10 cellular contexts compared by ENCODE assay signal in the genomic region with DNA sequence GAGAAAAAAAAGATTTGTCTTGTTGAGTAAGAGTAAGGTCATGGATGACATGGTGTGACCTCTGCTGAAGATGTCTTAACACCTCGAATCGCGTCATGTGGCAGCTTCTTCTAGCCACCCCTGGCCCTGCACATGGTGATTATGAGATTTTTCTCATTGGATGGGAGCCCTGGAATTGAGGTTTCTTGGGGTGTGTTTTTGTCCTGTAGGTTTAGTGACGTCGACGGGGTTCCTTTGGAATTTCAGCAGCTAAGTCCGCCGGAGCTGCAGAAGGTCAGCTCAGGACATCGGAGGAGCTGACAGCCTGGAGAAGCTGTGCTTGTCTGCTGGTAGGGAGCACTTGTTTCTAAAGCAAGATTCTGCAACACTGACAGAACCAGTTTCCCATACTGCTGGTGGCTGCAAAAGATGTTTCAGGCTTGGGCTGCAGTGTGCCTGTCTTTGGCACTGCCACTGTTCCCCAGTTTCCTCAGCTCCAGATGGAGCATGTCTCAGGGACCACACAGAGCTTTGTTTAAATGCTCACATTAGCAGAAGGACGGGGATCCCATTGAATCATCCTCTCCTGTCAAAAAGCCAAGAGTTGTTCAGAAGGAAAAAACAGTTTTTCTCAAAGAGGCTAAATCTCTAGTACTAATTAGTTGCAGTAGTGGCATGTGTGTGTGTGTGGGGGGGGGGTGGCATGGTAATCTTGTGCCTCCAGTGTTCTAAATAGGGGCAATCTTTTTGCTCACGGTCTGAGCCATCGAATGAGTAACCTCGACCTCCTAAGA. TPM values are rescaled to one million over a fixed set of nuclear protein-coding genes. Genes with fewer than 3 reads are reported as not detected.
A peak's percentile ranks its signal among the peaks of the same experiment; 100 is the strongest.
DNase-seq lines count a peak whose midpoint lies in the region; ATAC-seq and TF ChIP-seq lines count a peak whose summit lies in the region.
"Had no signal": no experiment of that assay in that cellular context is flagged by ENCODE, and none has a peak within 500 bp of the region (broad histone marks: within the 10 kb centered on the region; RNA-seq: fewer than 3 reads in every experiment).

No MANE protein-coding gene starts in this region.

- no TSS peak for BruUV-seq in A673 (replicated peaks; lab: Mats Ljungman, UMichigan)

- H3K36me3 ChIP-seq in A673 (ENCODE audit: insufficient read depth, low read length, poor library complexity, severe bottlenecking), result no peaks in the 10 kb centered on the region

- H3K4me1 Mint-ChIP-seq in HFFc6 (ENCODE audit: low read depth) (peaks cover 38% of the 10 kb centered on the region), neural crest cell (peaks cover 32% of the 10 kb centered on the region)
- H3K4me1 Mint-ChIP-seq in effector memory CD8-positive, alpha-beta T cell (ENCODE audit: low read depth in 2 of 2), result peaks cover 20 to 29% of the 10 kb centered on the region in 2 donors

- H3K9me3 Mint-ChIP-seq in HFFc6 (peaks cover 1% of the 10 kb centered on the region; the same call in 1 of the 2 replicates), neural crest cell (no peaks in the 10 kb centered on the region)
- H3K9me3 Mint-ChIP-seq in effector memory CD8-positive, alpha-beta T cell, result no peaks in the 10 kb centered on the region
- H3K9me3 Mint-ChIP-seq: activated T-helper 17 cell treated with anti-CD3 and anti-CD28 coated beads, Interleukin-2, amount 50 U/mL, for 72 hours had no signal

- ATAC-seq in effector memory CD8-positive, alpha-beta T cell (replicated peaks), result no peak
- ATAC-seq: activated T-helper 17 cell treated with anti-CD3 and anti-CD28 coated beads, Interleukin-2, amount 50 U/mL, for 72 hours had no signal

- CTCF ChIA-PET in A673 (lab: Charles Lee), result no interaction called here

- peaks cover 19% of the 10 kb centered on the region for H3K4me1 ChIP-seq in A673 (ENCODE audit: insufficient read depth, low read length, poor library complexity, severe bottlenecking)

- H3K36me3 Mint-ChIP-seq in HFFc6 (ENCODE audit: low read depth), result no peaks in the 10 kb centered on the region
- peaks cover 41% of the 10 kb centered on the region for H3K36me3 Mint-ChIP-seq in effector memory CD8-positive, alpha-beta T cell (ENCODE audit: insufficient read depth)
- H3K36me3 Mint-ChIP-seq in neural crest cell (ENCODE audit: low read depth), result no peaks in the 10 kb centered on the region

- intact Hi-C loops in A673 (cut with micrococcal nuclease; ENCODE audit: unreplicated experiment), result no loop called here

- no peak overlapping the region for H3K4me3 ChIP-seq in A673 (ENCODE audit: low read depth, low read length, poor library complexity, severe bottlenecking)

- POLR2A ChIA-PET in A673 (lab: Charles Lee; ENCODE audit: low non-redundant PET), result no interaction called here

- no peaks in the 10 kb centered on the region for H3K27me3 ChIP-seq in A673 (replicated peaks; ENCODE audit: insufficient read depth, low read depth, low read length, poor library complexity)

- H3K27me3 Mint-ChIP-seq in HFFc6 (ENCODE audit: insufficient read depth) (peaks cover 8% of the 10 kb centered on the region), neural crest cell (ENCODE audit: low read depth) (peaks cover 21% of the 10 kb centered on the region)
- H3K27me3 Mint-ChIP-seq in effector memory CD8-positive, alpha-beta T cell, result peaks cover 0 to 17% of the 10 kb centered on the region in 2 donors

- no peak overlapping the region for H3K27ac ChIP-seq in A673 (ENCODE audit: low read depth, low read length, poor library complexity, severe bottlenecking)

- H3K4me3 Mint-ChIP-seq in HFFc6, result peak overlapping the region; percentile 52
- H3K4me3 Mint-ChIP-seq in effector memory CD8-positive, alpha-beta T cell, result no peak overlapping the region
- peak overlapping the region; percentile 8 for H3K4me3 Mint-ChIP-seq in neural crest cell
- H3K4me3 Mint-ChIP-seq: activated T-helper 17 cell treated with anti-CD3 and anti-CD28 coated beads, Interleukin-2, amount 50 U/mL, for 72 hours had no signal

- TF ChIP-seq CTCF in A673 (conservative IDR thresholded peaks at IDR 0.05; ENCODE audit: low read depth, low read length) (no peak), HFFc6 (IDR thresholded peaks at IDR 0.05) (no peak), neural crest cell (conservative IDR thresholded peaks at IDR 0.05) (no peak)

- no peaks in the 10 kb centered on the region for H3K9me3 ChIP-seq in A673 (ENCODE audit: low read depth, low read length, poor library complexity, severe bottlenecking)

- H3K27ac Mint-ChIP-seq in HFFc6 (peak overlapping the region; percentile 80), neural crest cell (ENCODE audit: unreplicated experiment) (no peak overlapping the region)
- H3K27ac Mint-ChIP-seq in effector memory CD8-positive, alpha-beta T cell, result peak overlapping the region; percentile 99 to 100
- H3K27ac Mint-ChIP-seq: activated T-helper 17 cell treated with anti-CD3 and anti-CD28 coated beads, Interleukin-2, amount 50 U/mL, for 72 hours had no signal

- peak; percentile 58 for DNase-seq in A673 (ENCODE audit: low spot score)
- peak; percentile 75 for DNase-seq in HFFc6
- no peak for DNase-seq in effector memory CD8-positive, alpha-beta T cell
- DNase-seq in neural crest cell (ENCODE audit: low read depth, low spot score), result no peak
- DNase-seq in central memory CD4-positive, alpha-beta T cell, result no peak
- no peak for DNase-seq in DMS79 treated with DMSO at 0.1 percent for 48 hours (lab: John Stamatoyannopoulos, UW)
- no peak for DNase-seq in GM19240 (ENCODE audit: insufficient read length, low spot score)
- no peak for DNase-seq in kidney glomerular epithelial cell (lab: John Stamatoyannopoulos, UW)
- DNase-seq: NCI-H1048 had no signal

RNA-seq across cellular contexts. Expression of gene FOS, which starts 5.2 kb away (rescaled TPM):
- total RNA-seq in A673 (2021) (10.2 and 13.7 TPM in 2 replicates), neural crest cell (3.8 and 5.8 TPM in 2 replicates)
- 100 to 1,000 TPM; 118 to 368 (median 342) TPM for total RNA-seq in HFFc6 (2021; fragmentation: NEBNext Ultra II Directional; extraction: Animal tissue kit (Norgen Biotek cat#: 25700))

Comparison
In these comparisons a context has a peak if more than half of its experiments do, and no peak if none do; other contexts are left out.
1. DNase-seq: peak in A673 (single experiment) and HFFc6 (single experiment); none in effector memory CD8-positive, alpha-beta T cell (0 of 3), neural crest cell (single experiment), central memory CD4-positive, alpha-beta T cell (single experiment), DMS79 treated with DMSO at 0.1 percent for 48 hours (single experiment), GM19240 (single experiment) and kidney glomerular epithelial cell (single experiment).
2. H3K4me3 Mint-ChIP-seq: peak in HFFc6 (single experiment) and neural crest cell (single experiment); none in effector memory CD8-positive, alpha-beta T cell (0 of 2).